13 cellular contexts compared by ENCODE assay signal in genomic region chr21:44202585-44203299, GRCh38. TPM values are rescaled to one million over a fixed set of nuclear protein-coding genes. Genes with fewer than 3 reads are reported as not detected.
"Had no signal": no experiment of that assay in that cellular context is flagged by ENCODE, and none has a peak within 500 bp of the region (broad histone marks: within the 10 kb centered on the region; RNA-seq: fewer than 3 reads in every experiment).

No MANE protein-coding gene starts in this region.

RNA-seq across cellular contexts. Expression of gene DNMT3L, which starts 59.0 kb away (rescaled TPM):
- total RNA-seq: activated B cell treated with CpG ODN at 0.5 μM for 24 hours; activated CD8-positive, alpha-beta T cell treated with anti-CD3 and anti-CD28 coated beads for 36 hours; activated T-cell treated with anti-CD3 and anti-CD28 coated beads, Interleukin-2, amount 50 U/mL, for 4 hours; activated T-helper 17 cell treated with anti-CD3 and anti-CD28 coated beads, Interleukin-2, amount 50 U/mL, for 72 hours; astrocyte; bronchial epithelial cell; cardiac septum; cerebellum; dorsolateral prefrontal cortex; esophagus muscularis mucosa; T-cell; T-helper 2 cell treated with Interferon-gamma antibody and Interleukin-4, amounts not matched to agents 100 ng/mL and 5 ng/mL, for 36 hours had no signal
- polyA plus RNA-seq: adipose tissue had no signal
